8 cellular contexts compared by ENCODE assay signal in genomic region chr3:122679085-122679466, GRCh38. TPM values are rescaled to one million over a fixed set of nuclear protein-coding genes. Genes with fewer than 3 reads are reported as not detected.
A peak's percentile ranks its signal among the peaks of the same experiment; 100 is the strongest.
DNase-seq lines count a peak whose midpoint lies in the region; ATAC-seq and TF ChIP-seq lines count a peak whose summit lies in the region.

No MANE protein-coding gene starts in this region.

- peak; percentile 43 for DNase-seq in NCI-H510A treated with DMSO at 0.1 percent for 48 hours (lab: John Stamatoyannopoulos, UW)
- DNase-seq in activated CD4-positive, alpha-beta T cell treated with anti-CD3 and anti-CD28 coated beads for 48 hours = peak; percentile 89
- peak; percentile 72 for DNase-seq in dedifferentiated amniotic fluid mesenchymal stem cell (ENCODE audit: extremely low spot score)
- peak; percentile 77 for DNase-seq in stimulated activated CD4-positive, alpha-beta T cell treated with anti-CD3 and anti-CD28 coated beads, Interleukin-4, amount 100 ng/mL, for 1 hour

- H3K4me3 ChIP-seq in liver (ENCODE audit: low read depth in 1 of 3, low read length in 3 of 3) = peak overlapping the region in 2 of 3 donors; percentile 3 to 34

- TF ChIP-seq CTCF in GM12801 (IDR thresholded peaks at IDR 0.05; ENCODE audit: extremely low read depth, insufficient read length) = peak; percentile 65
- TF ChIP-seq CTCF in liver (IDR thresholded peaks at IDR 0.05; ENCODE audit: low read depth, low read length, missing input control) = peak; percentile 88

- H3K27me3 ChIP-seq in liver (ENCODE audit: control insufficient read depth in 4 of 4, insufficient read depth in 4 of 4, low read length in 3 of 4) = no peaks in the 10 kb centered on the region

- H3K9me3 ChIP-seq in liver (ENCODE audit: control insufficient read depth in 4 of 4, low read length in 3 of 4) = no peaks in the 10 kb centered on the region

- H3K36me3 ChIP-seq in liver (ENCODE audit: control insufficient read depth in 4 of 4, insufficient read depth in 3 of 4, low read depth in 1 of 4, low read length in 3 of 4) = no peaks in the 10 kb centered on the region

- peak; percentile 95 for TF ChIP-seq RAD21 in liver (IDR thresholded peaks at IDR 0.05)

- WGBS in liver = 1% methylated on average over 7 of the region's 7 CpGs

- ATAC-seq in HG03196 (IDR thresholded peaks at IDR 0.05; ENCODE audit: unreplicated experiment) = peak; percentile 37
- no peak for ATAC-seq in GM19463 (IDR thresholded peaks at IDR 0.05; ENCODE audit: unreplicated experiment)

- H3K4me1 ChIP-seq in liver (ENCODE audit: control insufficient read depth in 4 of 4, insufficient read depth in 4 of 4, low read length in 3 of 4) = peaks cover 1 to 40% (median 23%) of the 10 kb centered on the region in 4 donors

- peak overlapping the region; percentile 3 to 50 for H3K9ac ChIP-seq in liver (ENCODE audit: low read depth in 1 of 2, low read length in 2 of 2)

- peak overlapping the region; percentile 94 for H3K27ac ChIP-seq in liver (ENCODE audit: low read depth in 1 of 2, low read length in 2 of 2)

TF ChIP-seq in liver, 16 proteins besides CTCF, POLR2A, EP300 and RAD21:
- no peak for TF ChIP-seq EGR1 (IDR thresholded peaks at IDR 0.05; ENCODE audit: low read depth in 2 of 2)
- no peak for TF ChIP-seq SP1 (IDR thresholded peaks at IDR 0.05)
- TF ChIP-seq FOXA1 (IDR thresholded peaks at IDR 0.05) = no peak
- no peak for TF ChIP-seq YY1 (IDR thresholded peaks at IDR 0.05)
- TF ChIP-seq ZBTB33 (IDR thresholded peaks at IDR 0.05) = no peak
- TF ChIP-seq REST (IDR thresholded peaks at IDR 0.05) = no peak
- no peak for TF ChIP-seq ATF3 (IDR thresholded peaks at IDR 0.05)
- TF ChIP-seq GABPA (IDR thresholded peaks at IDR 0.05 in 1 of 2, conservative IDR thresholded peaks at IDR 0.05 in 1 of 2) = no peak
- TF ChIP-seq TAF1 (conservative IDR thresholded peaks at IDR 0.05) = no peak
- peak in 1 of 2 donors; percentile 10 for TF ChIP-seq RXRA (IDR thresholded peaks at IDR 0.05)
- TF ChIP-seq HNF4G (IDR thresholded peaks at IDR 0.05) = no peak
- peak in 1 of 2 donors; percentile 19 for TF ChIP-seq HNF4A (conservative IDR thresholded peaks at IDR 0.05)
TF ChIP-seq in liver: peak in this region for 2.

RNA-seq across cellular contexts. Expression of gene PARP14, which starts 1.6 kb away (rescaled TPM):
- total RNA-seq in liver = 10 to 100 TPM; 33.7 to 79.7 TPM
- polyA plus RNA-seq in liver = 10 to 100 TPM; 13.1 to 13.2 TPM
